Comparison of ENCODE assay signal across 9 cellular contexts in genomic region chr5:86679529-86679928, GRCh38.
DNase-seq lines count a peak whose midpoint lies in the region; ATAC-seq and TF ChIP-seq lines count a peak whose summit lies in the region.
"Had no signal": no experiment of that assay in that cellular context is flagged by ENCODE, and none has a peak within 500 bp of the region (broad histone marks: within the 10 kb centered on the region; RNA-seq: fewer than 3 reads in every experiment).

No MANE protein-coding gene starts in this region.

- no peak overlapping the region for H2BK15ac ChIP-seq in mesendoderm (replicated peaks; ENCODE audit: low read depth)

- H3K18ac ChIP-seq in mesendoderm (ENCODE audit: low read length), result no peak overlapping the region

- no peak overlapping the region for H3K9ac ChIP-seq in endodermal cell (ENCODE audit: extremely low read depth, low read length, poor library complexity, severe bottlenecking)
- H3K9ac ChIP-seq in mesendoderm (ENCODE audit: low read length), result no peak overlapping the region

- H3K4me2 ChIP-seq in mesendoderm (ENCODE audit: low read length), result no peak overlapping the region

- no peaks in the 10 kb centered on the region for H3K9me3 ChIP-seq in Peyer's patch
- H3K9me3 ChIP-seq in endodermal cell (ENCODE audit: control insufficient read depth, low read length), result no peaks in the 10 kb centered on the region

- no peaks in the 10 kb centered on the region for H3K79me1 ChIP-seq in mesendoderm (ENCODE audit: low read length)

- no peak overlapping the region for H3K4ac ChIP-seq in mesendoderm (ENCODE audit: low read depth, low read length)

- H3K4me1 ChIP-seq in Peyer's patch (no peaks in the 10 kb centered on the region), endodermal cell (ENCODE audit: control insufficient read depth, insufficient read depth, low read length) (peaks cover 6% of the 10 kb centered on the region), mesendoderm (ENCODE audit: control insufficient read depth, low read depth, low read length) (no peaks in the 10 kb centered on the region)

- no peak overlapping the region for H2BK120ac ChIP-seq in mesendoderm (ENCODE audit: low read depth, low read length)

- TF ChIP-seq EP300 in Ishikawa (IDR thresholded peaks at IDR 0.05; ENCODE audit: borderline replicate concordance), result no peak

- H3K27me3 ChIP-seq in Peyer's patch (no peaks in the 10 kb centered on the region), endodermal cell (ENCODE audit: control insufficient read depth, insufficient read depth, low read length, poor library complexity, severe bottlenecking) (no peaks in the 10 kb centered on the region), mesendoderm (ENCODE audit: insufficient read depth, low read length, poor library complexity) (no peaks in the 10 kb centered on the region)

- 0% methylated on average over 1 of the region's 1 CpG for WGBS in endodermal cell (ENCODE audit: insufficient coverage in 1 of 2, insufficient read length in 1 of 2), 2 experiments
- no CpG with 5 or more reads among the region's 1 CpG for WGBS in mesendoderm (ENCODE audit: extremely low coverage, insufficient coverage, low lambda C conversion rate)

- H3K9me3 Mint-ChIP-seq in endodermal cell, result no peaks in the 10 kb centered on the region
- H3K9me3 Mint-ChIP-seq: T-cell had no signal

- H2AK5ac ChIP-seq in mesendoderm (ENCODE audit: low read length), result no peak overlapping the region

- TF ChIP-seq POLR2A in Peyer's patch (IDR thresholded peaks at IDR 0.05), result no peak

- H4K5ac ChIP-seq in mesendoderm (ENCODE audit: low read length), result no peak overlapping the region

- H3K4me3 Mint-ChIP-seq in endodermal cell, result no peak overlapping the region
- H3K4me3 Mint-ChIP-seq: T-cell had no signal

- intact Hi-C loops in posterior cingulate gyrus (cut with DNase I), result no loop called here

- H3K23ac ChIP-seq in mesendoderm (ENCODE audit: low read length), result no peak overlapping the region

- H2BK5ac ChIP-seq in mesendoderm (ENCODE audit: low read length), result no peak overlapping the region

- TF ChIP-seq RAD21 in Ishikawa (IDR thresholded peaks at IDR 0.05; ENCODE audit: low read depth), result peak; percentile 77

- no peak overlapping the region for H3K56ac ChIP-seq in mesendoderm (ENCODE audit: low read length)

- no peaks in the 10 kb centered on the region for H3K79me2 ChIP-seq in mesendoderm (ENCODE audit: control insufficient read depth, insufficient read depth, low read length)

- no peak overlapping the region for H3K27ac Mint-ChIP-seq in endodermal cell
- H3K27ac Mint-ChIP-seq: T-cell had no signal

- TF ChIP-seq CTCF in Peyer's patch (IDR thresholded peaks at IDR 0.05), result peak in 5 of 6 experiments; percentile 34 to 76 (median 74)
- TF ChIP-seq CTCF in endodermal cell (conservative IDR thresholded peaks at IDR 0.05), result peak; percentile 84

- DNase-seq in DMS 273 (lab: John Stamatoyannopoulos, UW; ENCODE audit: unreplicated experiment), result peak; percentile 74
- peak in 1 of 3 donors; percentile 51 for DNase-seq in Peyer's patch
- no peak for DNase-seq in endodermal cell
- peak; percentile 55 for DNase-seq in mesendoderm
- DNase-seq in posterior cingulate gyrus, result no peak
- DNase-seq: T-cell had no signal

- ATAC-seq in GM21390 (IDR thresholded peaks at IDR 0.05; ENCODE audit: unreplicated experiment), result peak; percentile 67
- no peak for ATAC-seq in HG03108 (IDR thresholded peaks at IDR 0.05; ENCODE audit: unreplicated experiment)

- no peak overlapping the region for H4K8ac ChIP-seq in mesendoderm (ENCODE audit: low read depth, low read length)

- H3K36me3 Mint-ChIP-seq in endodermal cell (ENCODE audit: low read depth), result no peaks in the 10 kb centered on the region
- H3K36me3 Mint-ChIP-seq: T-cell had no signal

- H3K27ac ChIP-seq in Peyer's patch, result no peak overlapping the region
- H3K27ac ChIP-seq in endodermal cell (ENCODE audit: low read depth, low read length), result no peak overlapping the region
- no peak overlapping the region for H3K27ac ChIP-seq in mesendoderm (ENCODE audit: low read depth, low read length)

- no peaks in the 10 kb centered on the region for H3K36me3 ChIP-seq in Peyer's patch
- H3K36me3 ChIP-seq in endodermal cell (ENCODE audit: control insufficient read depth, insufficient read depth, low read length), result no peaks in the 10 kb centered on the region
- no peaks in the 10 kb centered on the region for H3K36me3 ChIP-seq in mesendoderm (ENCODE audit: control insufficient read depth, insufficient read depth, low read length)

- no peaks in the 10 kb centered on the region for H3K27me3 Mint-ChIP-seq in endodermal cell (ENCODE audit: insufficient read depth)

- H3K4me3 ChIP-seq in Peyer's patch (no peak overlapping the region), endodermal cell (ENCODE audit: low read length) (no peak overlapping the region), mesendoderm (ENCODE audit: low read length) (no peak overlapping the region)

- peaks cover 11% of the 10 kb centered on the region for H3K4me1 Mint-ChIP-seq in endodermal cell
- H3K4me1 Mint-ChIP-seq: T-cell had no signal

TF ChIP-seq in Ishikawa, 13 proteins besides CTCF, POLR2A, EP300 and RAD21:
- TF ChIP-seq USF1 (IDR thresholded peaks at IDR 0.05) (peak; percentile 52; the same call in 1 of the 2 replicates), TAF1 (IDR thresholded peaks at IDR 0.05; ENCODE audit: low read depth) (no peak)

Comparison
In these comparisons a context has a peak if more than half of its experiments do, and no peak if none do; other contexts are left out.
1. DNase-seq: peak in DMS 273 (single experiment) and mesendoderm (single experiment); none in endodermal cell (single experiment) and posterior cingulate gyrus (0 of 10).